Comparison of ENCODE assay signal across 1 cellular context in the genomic region with DNA sequence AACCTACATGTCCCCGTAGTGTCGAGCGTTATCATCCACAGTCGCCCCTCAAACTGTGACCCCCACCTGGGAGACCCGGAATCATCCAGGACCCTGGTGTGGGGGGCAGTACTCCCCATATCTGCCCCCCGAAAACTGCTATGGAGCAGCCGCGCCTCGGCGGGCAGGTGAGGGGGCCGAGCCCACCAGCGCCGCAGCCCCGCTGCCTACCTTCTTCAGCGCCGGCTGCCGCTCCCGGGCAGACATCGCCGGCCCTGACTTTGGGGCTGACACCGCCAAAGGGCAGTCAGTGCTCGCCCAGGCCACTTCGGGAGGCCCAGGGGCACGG.
TF ChIP-seq lines count a peak whose summit lies in the region.

No MANE protein-coding gene starts in this region.

TF ChIP-seq in GM23338, 12 proteins besides CTCF, POLR2A, EP300 and RAD21 (continued from another document):
- TF ChIP-seq, protein P1, sequence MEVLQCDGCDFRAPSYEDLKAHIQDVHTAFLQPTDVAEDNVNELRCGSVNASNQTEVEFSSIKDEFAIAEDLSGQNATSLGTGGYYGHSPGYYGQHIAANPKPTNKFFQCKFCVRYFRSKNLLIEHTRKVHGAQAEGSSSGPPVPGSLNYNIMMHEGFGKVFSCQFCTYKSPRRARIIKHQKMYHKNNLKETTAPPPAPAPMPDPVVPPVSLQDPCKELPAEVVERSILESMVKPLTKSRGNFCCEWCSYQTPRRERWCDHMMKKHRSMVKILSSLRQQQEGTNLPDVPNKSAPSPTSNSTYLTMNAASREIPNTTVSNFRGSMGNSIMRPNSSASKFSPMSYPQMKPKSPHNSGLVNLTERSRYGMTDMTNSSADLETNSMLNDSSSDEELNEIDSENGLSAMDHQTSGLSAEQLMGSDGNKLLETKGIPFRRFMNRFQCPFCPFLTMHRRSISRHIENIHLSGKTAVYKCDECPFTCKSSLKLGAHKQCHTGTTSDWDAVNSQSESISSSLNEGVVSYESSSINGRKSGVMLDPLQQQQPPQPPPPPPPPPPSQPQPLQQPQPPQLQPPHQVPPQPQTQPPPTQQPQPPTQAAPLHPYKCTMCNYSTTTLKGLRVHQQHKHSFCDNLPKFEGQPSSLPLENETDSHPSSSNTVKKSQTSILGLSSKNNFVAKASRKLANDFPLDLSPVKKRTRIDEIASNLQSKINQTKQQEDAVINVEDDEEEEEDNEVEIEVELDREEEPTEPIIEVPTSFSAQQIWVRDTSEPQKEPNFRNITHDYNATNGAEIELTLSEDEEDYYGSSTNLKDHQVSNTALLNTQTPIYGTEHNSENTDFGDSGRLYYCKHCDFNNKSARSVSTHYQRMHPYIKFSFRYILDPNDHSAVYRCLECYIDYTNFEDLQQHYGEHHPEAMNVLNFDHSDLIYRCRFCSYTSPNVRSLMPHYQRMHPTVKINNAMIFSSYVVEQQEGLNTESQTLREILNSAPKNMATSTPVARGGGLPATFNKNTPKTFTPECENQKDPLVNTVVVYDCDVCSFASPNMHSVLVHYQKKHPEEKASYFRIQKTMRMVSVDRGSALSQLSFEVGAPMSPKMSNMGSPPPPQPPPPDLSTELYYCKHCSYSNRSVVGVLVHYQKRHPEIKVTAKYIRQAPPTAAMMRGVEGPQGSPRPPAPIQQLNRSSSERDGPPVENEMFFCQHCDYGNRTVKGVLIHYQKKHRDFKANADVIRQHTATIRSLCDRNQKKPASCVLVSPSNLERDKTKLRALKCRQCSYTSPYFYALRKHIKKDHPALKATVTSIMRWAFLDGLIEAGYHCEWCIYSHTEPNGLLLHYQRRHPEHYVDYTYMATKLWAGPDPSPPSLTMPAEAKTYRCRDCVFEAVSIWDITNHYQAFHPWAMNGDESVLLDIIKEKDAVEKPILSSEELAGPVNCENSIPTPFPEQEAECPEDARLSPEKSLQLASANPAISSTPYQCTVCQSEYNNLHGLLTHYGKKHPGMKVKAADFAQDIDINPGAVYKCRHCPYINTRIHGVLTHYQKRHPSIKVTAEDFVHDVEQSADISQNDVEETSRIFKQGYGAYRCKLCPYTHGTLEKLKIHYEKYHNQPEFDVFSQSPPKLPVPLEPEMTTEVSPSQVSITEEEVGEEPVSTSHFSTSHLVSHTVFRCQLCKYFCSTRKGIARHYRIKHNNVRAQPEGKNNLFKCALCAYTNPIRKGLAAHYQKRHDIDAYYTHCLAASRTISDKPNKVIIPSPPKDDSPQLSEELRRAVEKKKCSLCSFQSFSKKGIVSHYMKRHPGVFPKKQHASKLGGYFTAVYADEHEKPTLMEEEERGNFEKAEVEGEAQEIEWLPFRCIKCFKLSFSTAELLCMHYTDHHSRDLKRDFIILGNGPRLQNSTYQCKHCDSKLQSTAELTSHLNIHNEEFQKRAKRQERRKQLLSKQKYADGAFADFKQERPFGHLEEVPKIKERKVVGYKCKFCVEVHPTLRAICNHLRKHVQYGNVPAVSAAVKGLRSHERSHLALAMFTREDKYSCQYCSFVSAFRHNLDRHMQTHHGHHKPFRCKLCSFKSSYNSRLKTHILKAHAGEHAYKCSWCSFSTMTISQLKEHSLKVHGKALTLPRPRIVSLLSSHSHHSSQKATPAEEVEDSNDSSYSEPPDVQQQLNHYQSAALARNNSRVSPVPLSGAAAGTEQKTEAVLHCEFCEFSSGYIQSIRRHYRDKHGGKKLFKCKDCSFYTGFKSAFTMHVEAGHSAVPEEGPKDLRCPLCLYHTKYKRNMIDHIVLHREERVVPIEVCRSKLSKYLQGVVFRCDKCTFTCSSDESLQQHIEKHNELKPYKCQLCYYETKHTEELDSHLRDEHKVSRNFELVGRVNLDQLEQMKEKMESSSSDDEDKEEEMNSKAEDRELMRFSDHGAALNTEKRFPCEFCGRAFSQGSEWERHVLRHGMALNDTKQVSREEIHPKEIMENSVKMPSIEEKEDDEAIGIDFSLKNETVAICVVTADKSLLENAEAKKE (CRISPR knock-in tag; IDR thresholded peaks at IDR 0.05): no peak
- TF ChIP-seq ZNF114 (CRISPR knock-in tag; IDR thresholded peaks at IDR 0.05): no peak
- no peak for TF ChIP-seq ZNF331 (CRISPR knock-in tag; IDR thresholded peaks at IDR 0.05; ENCODE audit: low read depth)
